ENCODE assay signal across 1 cellular context in the genomic region with DNA sequence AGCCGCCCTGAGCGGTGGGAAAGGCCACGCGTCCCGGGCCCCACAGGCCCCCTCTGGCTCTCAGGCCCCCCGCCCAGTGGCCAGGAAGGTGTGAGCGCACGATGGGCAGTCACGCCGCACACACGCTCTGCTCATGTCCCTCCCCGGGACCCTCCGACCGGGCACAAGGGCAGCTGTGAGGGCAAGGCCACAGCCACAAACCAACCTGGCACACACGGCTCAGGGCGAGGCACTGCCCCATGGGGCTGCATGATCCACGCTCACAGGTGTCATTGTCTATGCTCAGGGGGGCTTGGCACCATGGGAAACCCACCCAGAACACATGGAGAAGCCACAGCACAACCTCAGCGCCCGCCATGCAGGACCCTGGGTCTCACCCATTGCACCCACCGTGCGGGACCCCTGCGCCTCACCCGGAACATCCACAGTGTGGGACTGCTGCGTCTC.
A peak's percentile ranks its signal among the peaks of the same experiment; 100 is the strongest.
TF ChIP-seq lines count a peak whose summit lies in the region.

No MANE protein-coding gene starts in this region.

TF ChIP-seq in K562, 482 proteins besides CTCF, POLR2A, EP300 and RAD21:
- TF ChIP-seq STAT5B (CRISPR knock-in tag; IDR thresholded peaks at IDR 0.05) (no peak), ZNF282 (CRISPR knock-in tag; IDR thresholded peaks at IDR 0.05) (0 out of 2 replicates have a peak, but pooled peaks have one; percentile 39)
